In genomic region chr4:186297013-186297645, GRCh38 we compare ENCODE assay signal across 8 cellular contexts. TPM values are rescaled to one million over a fixed set of nuclear protein-coding genes. Genes with fewer than 3 reads are reported as not detected.
DNase-seq lines count a peak whose midpoint lies in the region; ATAC-seq and TF ChIP-seq lines count a peak whose summit lies in the region.

No MANE protein-coding gene starts in this region.

- no peak for TF ChIP-seq EP300 in esophagus muscularis mucosa (IDR thresholded peaks at IDR 0.05)
- TF ChIP-seq EP300 in ovary (IDR thresholded peaks at IDR 0.05), result no peak

- H3K9me3 ChIP-seq in Peyer's patch (no peaks in the 10 kb centered on the region), esophagus muscularis mucosa (no peaks in the 10 kb centered on the region), ovary (no peaks in the 10 kb centered on the region)

- H3K27me3 ChIP-seq in Peyer's patch (no peaks in the 10 kb centered on the region), esophagus muscularis mucosa (peaks cover 0 to 25% (median 1%) of the 10 kb centered on the region in 4 donors), ovary (no peaks in the 10 kb centered on the region)

- 50% methylated on average over 16 of the region's 21 CpGs for WGBS in esophagus muscularis mucosa
- 39 to 51% (median 44%) methylated on average over 21 of the region's 21 CpGs for WGBS in ovary, 3 donors

- TF ChIP-seq CTCF in Peyer's patch (IDR thresholded peaks at IDR 0.05), result peak in 4 of 6 experiments; percentile 45 to 79 (median 76)
- TF ChIP-seq CTCF in esophagus muscularis mucosa (IDR thresholded peaks at IDR 0.05), result peak; percentile 58 to 71 (median 71)
- peak in 2 of 3 donors; percentile 26 to 33 for TF ChIP-seq CTCF in ovary (IDR thresholded peaks at IDR 0.05)

- H3K4me1 ChIP-seq in Peyer's patch (no peaks in the 10 kb centered on the region), esophagus muscularis mucosa (peaks cover 0 to 5% (median 0%) of the 10 kb centered on the region in 4 donors), ovary (ENCODE audit: insufficient read depth) (no peaks in the 10 kb centered on the region)

- no peak overlapping the region for H3K4me3 ChIP-seq in Peyer's patch
- no peak overlapping the region for H3K4me3 ChIP-seq in esophagus muscularis mucosa
- no peak overlapping the region for H3K4me3 ChIP-seq in ovary

- TF ChIP-seq POLR2A in Peyer's patch (IDR thresholded peaks at IDR 0.05) (no peak), esophagus muscularis mucosa (IDR thresholded peaks at IDR 0.05; ENCODE audit: low read depth) (no peak), ovary (IDR thresholded peaks at IDR 0.05) (no peak)

- H3K36me3 ChIP-seq in Peyer's patch (no peaks in the 10 kb centered on the region), esophagus muscularis mucosa (no peaks in the 10 kb centered on the region), ovary (no peaks in the 10 kb centered on the region)

- DNase-seq in EH (ENCODE audit: low read depth) (peak; percentile 58), Peyer's patch (no peak), esophagus muscularis mucosa (ENCODE audit: extremely low spot score) (no peak), ovary (no peak)
- DNase-seq in activated effector memory CD4-positive, alpha-beta T cell treated with anti-CD3 and anti-CD28 coated beads, Interleukin-2, amount 50 U/mL, for 16 hours, result no peak

- intact Hi-C loops in esophagus muscularis mucosa (cut with DNase I), result loop anchor here (2.0 kb wide), 1 partner anchor 290 kb away; no protein-coding TSS in a partner anchor
- intact Hi-C loops in ovary (cut with DNase I), result loop anchor here in 2 of 4 donors (5.0 to 10.0 kb wide), 2 partner anchors 288 to 290 kb away; no protein-coding TSS in a partner anchor

- ATAC-seq in HG03354 (IDR thresholded peaks at IDR 0.05; ENCODE audit: poor library complexity, severe bottlenecking, unreplicated experiment), result peak; percentile 55
- ATAC-seq in HG03565 (IDR thresholded peaks at IDR 0.05; ENCODE audit: unreplicated experiment), result no peak
- ATAC-seq in HG03460 (IDR thresholded peaks at IDR 0.05; ENCODE audit: unreplicated experiment), result no peak

- H3K27ac ChIP-seq in Peyer's patch, result no peak overlapping the region
- no peak overlapping the region for H3K27ac ChIP-seq in esophagus muscularis mucosa (replicated peaks in 1 of 4)
- H3K27ac ChIP-seq in ovary, result no peak overlapping the region

RNA-seq across cellular contexts. Expression of gene F11, which starts 31.1 kb away (rescaled TPM):
- total RNA-seq in Peyer's patch, result 1 to 10 TPM in 2 of 4 donors, not detected in 2; 3.2 to 3.5 TPM
- not detected for total RNA-seq in esophagus muscularis mucosa
- under 1 TPM in 2 of 7 donors, not detected in 5; 0.20 to 0.23 TPM for total RNA-seq in ovary
- polyA plus RNA-seq in ovary, result under 1 TPM in 1 of 2 donors, not detected in 1; 0.05 TPM
